ENCODE assay signal across 8 cellular contexts in genomic region chr5:179060116-179061008, GRCh38. TPM values are rescaled to one million over a fixed set of nuclear protein-coding genes. Genes with fewer than 3 reads are reported as not detected.
DNase-seq lines count a peak whose midpoint lies in the region; ATAC-seq lines count a peak whose summit lies in the region.

Gene ZNF354C (plus strand): TSS chr5:179060373. CDS start chr5:179062069, 1,696 bp downstream.

- peak within 1 kb of the TSS; percentile 88 for H3K27ac Mint-ChIP-seq in activated CD4-positive, alpha-beta memory T cell treated with anti-CD3 and anti-CD28 coated beads for 36 hours
- peak within 1 kb of the TSS; percentile 81 for H3K27ac Mint-ChIP-seq in dendritic cell treated with granulocyte-macrophage colony-stimulating factor and Interleukin-4, amounts not matched to agents 40 ng/mL and 50 ng/mL, for 4 days

- peaks cover 30% of the 10 kb centered on the region for H3K4me1 Mint-ChIP-seq in activated CD4-positive, alpha-beta memory T cell treated with anti-CD3 and anti-CD28 coated beads for 36 hours (ENCODE audit: low read depth)
- peaks cover 4% of the 10 kb centered on the region for H3K4me1 Mint-ChIP-seq in dendritic cell treated with granulocyte-macrophage colony-stimulating factor and Interleukin-4, amounts not matched to agents 40 ng/mL and 50 ng/mL, for 4 days (ENCODE audit: low read depth)

- DNase-seq in NCI-H1092 treated with DMSO at 0.1 percent for 48 hours (lab: John Stamatoyannopoulos, UW) = peak; percentile 77
- peak; percentile 91 for DNase-seq in activated CD4-positive, alpha-beta memory T cell treated with anti-CD3 and anti-CD28 coated beads for 36 hours
- DNase-seq in stimulated activated CD4-positive, alpha-beta T cell treated with anti-CD3 and anti-CD28 coated beads, Interleukin-15, amount 100 ng/mL, for 24 hours = peak; percentile 91
- no peak for DNase-seq in NOMO-1 (lab: John Stamatoyannopoulos, UW; ENCODE audit: unreplicated experiment in 2 of 2)

- H3K4me3 Mint-ChIP-seq in activated CD4-positive, alpha-beta memory T cell treated with anti-CD3 and anti-CD28 coated beads for 36 hours = peak within 1 kb of the TSS; percentile 82
- H3K4me3 Mint-ChIP-seq in dendritic cell treated with granulocyte-macrophage colony-stimulating factor and Interleukin-4, amounts not matched to agents 40 ng/mL and 50 ng/mL, for 4 days = peak within 1 kb of the TSS; percentile 78

- no peaks in the 10 kb centered on the region for H3K27me3 ChIP-seq in layer of hippocampus (ENCODE audit: control insufficient read depth, insufficient read depth, low read length)

- intact Hi-C loops in activated CD4-positive, alpha-beta memory T cell treated with anti-CD3 and anti-CD28 coated beads for 36 hours (cut with micrococcal nuclease) = loop anchor here (1.0 to 2.0 kb wide), 4 partner anchors 37 to 330 kb away; partner anchors contain the start of genes ZNF354A, ZNF354B and ZNF879
- intact Hi-C loops in dendritic cell treated with granulocyte-macrophage colony-stimulating factor and Interleukin-4, amounts not matched to agents 40 ng/mL and 50 ng/mL, for 4 days (cut with micrococcal nuclease) = loop anchor here (1.0 kb wide), 2 partner anchors 36 to 330 kb away; partner anchors contain the start of gene ZNF354A

- H3K27me3 Mint-ChIP-seq in activated CD4-positive, alpha-beta memory T cell treated with anti-CD3 and anti-CD28 coated beads for 36 hours = peaks cover 6% of the 10 kb centered on the region
- peaks cover 5% of the 10 kb centered on the region for H3K27me3 Mint-ChIP-seq in dendritic cell treated with granulocyte-macrophage colony-stimulating factor and Interleukin-4, amounts not matched to agents 40 ng/mL and 50 ng/mL, for 4 days

- H3K9me3 Mint-ChIP-seq in activated CD4-positive, alpha-beta memory T cell treated with anti-CD3 and anti-CD28 coated beads for 36 hours = peaks cover 26% of the 10 kb centered on the region
- H3K9me3 Mint-ChIP-seq in dendritic cell treated with granulocyte-macrophage colony-stimulating factor and Interleukin-4, amounts not matched to agents 40 ng/mL and 50 ng/mL, for 4 days = peaks cover 72% of the 10 kb centered on the region

- peaks cover 55% of the 10 kb centered on the region for H3K36me3 Mint-ChIP-seq in activated CD4-positive, alpha-beta memory T cell treated with anti-CD3 and anti-CD28 coated beads for 36 hours
- peaks cover 51% of the 10 kb centered on the region for H3K36me3 Mint-ChIP-seq in dendritic cell treated with granulocyte-macrophage colony-stimulating factor and Interleukin-4, amounts not matched to agents 40 ng/mL and 50 ng/mL, for 4 days (ENCODE audit: low read depth)

- H3K27ac ChIP-seq in layer of hippocampus (ENCODE audit: low read depth, low read length) = peak within 1 kb of the TSS; percentile 73

- CTCF ChIA-PET in activated CD4-positive, alpha-beta memory T cell treated with anti-CD3 and anti-CD28 coated beads for 36 hours (lab: Charles Lee) = interaction anchor here (0.7 to 1.7 kb wide), 5 partner anchors 82 to 330 kb away, joined by 3 to 8 read pairs (median 4); partner anchors contain the start of gene ZNF354A

- POLR2A ChIA-PET in activated CD4-positive, alpha-beta memory T cell treated with anti-CD3 and anti-CD28 coated beads for 36 hours (lab: Charles Lee) = interaction anchor here (0.6 to 1.6 kb wide), 3 partner anchors 82 to 1621 kb away, joined by 3 to 7 read pairs (median 4); partner anchors contain the start of gene ZNF354B

- ATAC-seq in GM19468 (IDR thresholded peaks at IDR 0.05; ENCODE audit: extremely low read depth, unreplicated experiment) = peak; percentile 75
- ATAC-seq in GM18868 (IDR thresholded peaks at IDR 0.05; ENCODE audit: unreplicated experiment) = no peak

RNA-seq across cellular contexts. Expression of gene ZNF354C, which starts in this region (rescaled TPM):
- 1 to 10 TPM; 5.9 to 6.0 TPM for total RNA-seq in activated CD4-positive, alpha-beta memory T cell treated with anti-CD3 and anti-CD28 coated beads for 36 hours

Comparison
In these comparisons a context has a peak if more than half of its experiments do, and no peak if none do; other contexts are left out.
1. DNase-seq: peak in NCI-H1092 treated with DMSO at 0.1 percent for 48 hours (single experiment), activated CD4-positive, alpha-beta memory T cell treated with anti-CD3 and anti-CD28 coated beads for 36 hours (single experiment) and stimulated activated CD4-positive, alpha-beta T cell treated with anti-CD3 and anti-CD28 coated beads, Interleukin-15, amount 100 ng/mL, for 24 hours (single experiment); none in NOMO-1 (0 of 2).